Comparison of ENCODE assay signal across 29 cellular contexts in genomic region chr12:38556647-38557046, GRCh38.
"Had no signal": no experiment of that assay in that cellular context is flagged by ENCODE, and none has a peak within 500 bp of the region (broad histone marks: within the 10 kb centered on the region; RNA-seq: fewer than 3 reads in every experiment).

No MANE protein-coding gene starts in this region.

- H3K4me3 ChIP-seq: adrenal gland had no signal

- H3K27me3 ChIP-seq: adrenal gland had no signal

- H3K27ac ChIP-seq: adrenal gland had no signal

- H3K36me3 ChIP-seq: adrenal gland had no signal

- H3K9me3 ChIP-seq: adrenal gland had no signal

- ATAC-seq: activated CD4-positive, alpha-beta T cell treated with anti-CD3 and anti-CD28 coated beads for 36 hours; activated CD4-positive, CD25-positive, alpha-beta regulatory T cell treated with anti-CD3 and anti-CD28 coated beads, Interleukin-2, amount 50 U/mL, for 24 hours; activated CD8-positive, alpha-beta T cell treated with anti-CD3 and anti-CD28 coated beads, Interleukin-2, amount 10 ng/mL, durations not matched to agents 7 days and 5 days; activated naive CD4-positive, alpha-beta T cell treated with anti-CD3 and anti-CD28 coated beads, Interleukin-2, amount 50 U/mL, for 72 hours had no signal

- H3K4me1 ChIP-seq: adrenal gland had no signal

- DNase-seq: activated CD4-positive, alpha-beta T cell treated with anti-CD3 and anti-CD28 coated beads for 36 hours; activated CD4-positive, alpha-beta T cell treated with anti-CD3 and anti-CD28 coated beads, Interleukin-2, amount 10 ng/mL, durations not matched to agents 7 days and 5 days; activated CD4-positive, alpha-beta T cell treated with anti-CD3 and anti-CD28 coated beads, Interleukin-2, amount 50 U/mL, for 48 hours; activated CD8-positive, alpha-beta T cell treated with anti-CD3 and anti-CD28 coated beads, Interleukin-2, amount 10 ng/mL, durations not matched to agents 7 days and 5 days; activated gamma-delta T cell treated with Interleukin-2 at 50 U/mL for 16 hours; activated naive CD4-positive, alpha-beta T cell treated with anti-CD3 and anti-CD28 coated beads for 36 hours; activated T-cell treated with anti-CD3 and anti-CD28 coated beads, Interleukin-2, amount 50 U/mL, for 24 hours; adrenal gland; caudate nucleus; cerebellar nuclear complex; Kasumi-1; KG1; MM.1S; NCI-H1092; NCI-H146; NCI-H187; NCI-H2029 treated with DMSO at 0.1 percent for 48 hours; NCI-H2107; NCI-H2171; NCI-H510A; NCI-H526; NCI-H748 treated with DMSO at 0.1 percent for 48 hours; Right ventricle myocardium superior; SW 1271; T-helper 1 cell; T-helper 2 cell; T-helper 9 cell had no signal
